15 cellular contexts compared by ENCODE assay signal in genomic region chr17:50641339-50641725, GRCh38. TPM values are rescaled to one million over a fixed set of nuclear protein-coding genes. Genes with fewer than 3 reads are reported as not detected.
DNase-seq lines count a peak whose midpoint lies in the region; ATAC-seq and TF ChIP-seq lines count a peak whose summit lies in the region.
"Had no signal": no experiment of that assay in that cellular context is flagged by ENCODE, and none has a peak within 500 bp of the region (broad histone marks: within the 10 kb centered on the region; RNA-seq: fewer than 3 reads in every experiment).

No MANE protein-coding gene starts in this region.

- H3K4me3 Mint-ChIP-seq in GM23338 (no peak overlapping the region), progenitor cell of endocrine pancreas (ENCODE audit: low read depth) (no peak overlapping the region)
- H3K4me3 Mint-ChIP-seq: B cell had no signal

- CTCF ChIA-PET in RWPE1 (lab: Yijun Ruan, JAX): no interaction called here

- no peak for TF ChIP-seq CTCF in GM23338 (conservative IDR thresholded peaks at IDR 0.05; ENCODE audit: low read depth in 2 of 2)
- TF ChIP-seq CTCF in RWPE1 (conservative IDR thresholded peaks at IDR 0.05; ENCODE audit: low read depth): no peak
- TF ChIP-seq CTCF in progenitor cell of endocrine pancreas (IDR thresholded peaks at IDR 0.05; ENCODE audit: unreplicated experiment): no peak

- H3K27ac ChIP-seq in GM23338 (ENCODE audit: low read depth) (no peak overlapping the region), RWPE1 (peak overlapping the region; percentile 98)
- H3K27ac ChIP-seq: neutrophil, thoracic aorta had no signal

- H3K4me1 Mint-ChIP-seq in GM23338: peaks cover 19% of the 10 kb centered on the region
- H3K4me1 Mint-ChIP-seq in progenitor cell of endocrine pancreas (ENCODE audit: low read depth): peaks cover 8% of the 10 kb centered on the region
- H3K4me1 Mint-ChIP-seq: B cell had no signal

- H3K27ac Mint-ChIP-seq in GM23338 (no peak overlapping the region; the same call in 1 of the 2 replicates), progenitor cell of endocrine pancreas (peak overlapping the region; percentile 13)
- H3K27ac Mint-ChIP-seq: B cell had no signal

- H3K79me2 ChIP-seq in GM23338 (replicated peaks; ENCODE audit: insufficient read depth): no peaks in the 10 kb centered on the region

- H2AFZ ChIP-seq in GM23338: 0 out of 2 replicates have a peak overlapping the region, but pooled peaks have one; percentile 85

- peak; percentile 22; the same call in 2 of the 3 replicates for ATAC-seq in GM23338
- peak; percentile 33 for ATAC-seq in left lobe of liver
- no peak for ATAC-seq in HG03045 (IDR thresholded peaks at IDR 0.05; ENCODE audit: unreplicated experiment)
- ATAC-seq in GM19324 (IDR thresholded peaks at IDR 0.05; ENCODE audit: low FRiP score, unreplicated experiment): no peak

- no peaks in the 10 kb centered on the region for H3F3A ChIP-seq in GM23338 (replicated peaks; ENCODE audit: low read depth)

- DNase-seq in GM23338 (ENCODE audit: low spot score) (no peak), RWPE1 (ENCODE audit: low spot score) (no peak), left lobe of liver (ENCODE audit: low spot score) (peak; percentile 79), progenitor cell of endocrine pancreas (ENCODE audit: low spot score, unreplicated experiment) (no peak), NCI-H2171 treated with DMSO at 0.1 percent for 48 hours (lab: John Stamatoyannopoulos, UW) (no peak)
- DNase-seq: DMS 273 treated with DMSO at 0.1 percent for 48 hours; NCI-H1930; stimulated activated CD4-positive, alpha-beta T cell treated with anti-CD3 and anti-CD28 coated beads, Interleukin-4, amount 100 ng/mL, for 4 hours; T-helper 2 cell had no signal

- H3K9me3 Mint-ChIP-seq in GM23338 (no peaks in the 10 kb centered on the region), progenitor cell of endocrine pancreas (ENCODE audit: low read depth) (no peaks in the 10 kb centered on the region)

- no peaks in the 10 kb centered on the region for H3K9me2 ChIP-seq in GM23338 (ENCODE audit: insufficient read depth)

- peaks cover 13% of the 10 kb centered on the region for H3K27me3 ChIP-seq in GM23338 (ENCODE audit: insufficient read depth)

- H3K4me1 ChIP-seq in GM23338 (ENCODE audit: insufficient read depth): peaks cover 13% of the 10 kb centered on the region; the same call in 1 of the 2 replicates

- no peaks in the 10 kb centered on the region for H3K36me3 ChIP-seq in GM23338 (ENCODE audit: insufficient read depth)
- H3K36me3 ChIP-seq: neutrophil, thoracic aorta had no signal

- H3K36me3 Mint-ChIP-seq in GM23338 (ENCODE audit: low read depth) (no peaks in the 10 kb centered on the region), progenitor cell of endocrine pancreas (ENCODE audit: insufficient read depth) (no peaks in the 10 kb centered on the region)

- H3K4me2 ChIP-seq in GM23338: no peak overlapping the region

- no peak overlapping the region for H3K4me3 ChIP-seq in GM23338
- H3K4me3 ChIP-seq: thoracic aorta had no signal

- no peaks in the 10 kb centered on the region for H4K20me1 ChIP-seq in GM23338 (replicated peaks; ENCODE audit: insufficient read depth)

- H3K27me3 Mint-ChIP-seq in GM23338 (ENCODE audit: insufficient read depth, low read depth, poor library complexity): peaks cover 15% of the 10 kb centered on the region
- peaks cover 22% of the 10 kb centered on the region for H3K27me3 Mint-ChIP-seq in progenitor cell of endocrine pancreas

- POLR2A ChIA-PET in RWPE1 (lab: Yijun Ruan, JAX; ENCODE audit: low non-redundant PET): no interaction called here

TF ChIP-seq in GM23338, 12 proteins besides CTCF, POLR2A, EP300 and RAD21 (continues in another document):
- TF ChIP-seq, protein P1, sequence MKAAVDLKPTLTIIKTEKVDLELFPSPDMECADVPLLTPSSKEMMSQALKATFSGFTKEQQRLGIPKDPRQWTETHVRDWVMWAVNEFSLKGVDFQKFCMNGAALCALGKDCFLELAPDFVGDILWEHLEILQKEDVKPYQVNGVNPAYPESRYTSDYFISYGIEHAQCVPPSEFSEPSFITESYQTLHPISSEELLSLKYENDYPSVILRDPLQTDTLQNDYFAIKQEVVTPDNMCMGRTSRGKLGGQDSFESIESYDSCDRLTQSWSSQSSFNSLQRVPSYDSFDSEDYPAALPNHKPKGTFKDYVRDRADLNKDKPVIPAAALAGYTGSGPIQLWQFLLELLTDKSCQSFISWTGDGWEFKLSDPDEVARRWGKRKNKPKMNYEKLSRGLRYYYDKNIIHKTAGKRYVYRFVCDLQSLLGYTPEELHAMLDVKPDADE (IDR thresholded peaks at IDR 0.05): no peak
- no peak for TF ChIP-seq EZH2phosphoT487 (IDR thresholded peaks at IDR 0.05; ENCODE audit: unreplicated experiment)
- TF ChIP-seq ZNF331 (CRISPR knock-in tag; IDR thresholded peaks at IDR 0.05; ENCODE audit: low read depth): no peak
- TF ChIP-seq, protein P2, sequence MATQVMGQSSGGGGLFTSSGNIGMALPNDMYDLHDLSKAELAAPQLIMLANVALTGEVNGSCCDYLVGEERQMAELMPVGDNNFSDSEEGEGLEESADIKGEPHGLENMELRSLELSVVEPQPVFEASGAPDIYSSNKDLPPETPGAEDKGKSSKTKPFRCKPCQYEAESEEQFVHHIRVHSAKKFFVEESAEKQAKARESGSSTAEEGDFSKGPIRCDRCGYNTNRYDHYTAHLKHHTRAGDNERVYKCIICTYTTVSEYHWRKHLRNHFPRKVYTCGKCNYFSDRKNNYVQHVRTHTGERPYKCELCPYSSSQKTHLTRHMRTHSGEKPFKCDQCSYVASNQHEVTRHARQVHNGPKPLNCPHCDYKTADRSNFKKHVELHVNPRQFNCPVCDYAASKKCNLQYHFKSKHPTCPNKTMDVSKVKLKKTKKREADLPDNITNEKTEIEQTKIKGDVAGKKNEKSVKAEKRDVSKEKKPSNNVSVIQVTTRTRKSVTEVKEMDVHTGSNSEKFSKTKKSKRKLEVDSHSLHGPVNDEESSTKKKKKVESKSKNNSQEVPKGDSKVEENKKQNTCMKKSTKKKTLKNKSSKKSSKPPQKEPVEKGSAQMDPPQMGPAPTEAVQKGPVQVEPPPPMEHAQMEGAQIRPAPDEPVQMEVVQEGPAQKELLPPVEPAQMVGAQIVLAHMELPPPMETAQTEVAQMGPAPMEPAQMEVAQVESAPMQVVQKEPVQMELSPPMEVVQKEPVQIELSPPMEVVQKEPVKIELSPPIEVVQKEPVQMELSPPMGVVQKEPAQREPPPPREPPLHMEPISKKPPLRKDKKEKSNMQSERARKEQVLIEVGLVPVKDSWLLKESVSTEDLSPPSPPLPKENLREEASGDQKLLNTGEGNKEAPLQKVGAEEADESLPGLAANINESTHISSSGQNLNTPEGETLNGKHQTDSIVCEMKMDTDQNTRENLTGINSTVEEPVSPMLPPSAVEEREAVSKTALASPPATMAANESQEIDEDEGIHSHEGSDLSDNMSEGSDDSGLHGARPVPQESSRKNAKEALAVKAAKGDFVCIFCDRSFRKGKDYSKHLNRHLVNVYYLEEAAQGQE (IDR thresholded peaks at IDR 0.05; ENCODE audit: unreplicated experiment): no peak
- TF ChIP-seq POLR2AphosphoS5 (IDR thresholded peaks at IDR 0.05; ENCODE audit: low read depth): no peak
- TF ChIP-seq NANOG (IDR thresholded peaks at IDR 0.05; ENCODE audit: borderline replicate concordance): no peak
- TF ChIP-seq ZNF114 (CRISPR knock-in tag; IDR thresholded peaks at IDR 0.05): no peak
- no peak for TF ChIP-seq CREB1 (CRISPR knock-in tag; IDR thresholded peaks at IDR 0.05; ENCODE audit: low read depth)
- TF ChIP-seq STAT1 (IDR thresholded peaks at IDR 0.05; ENCODE audit: unreplicated experiment): no peak
- TF ChIP-seq EZH2 (IDR thresholded peaks at IDR 0.05; ENCODE audit: low read depth, unreplicated experiment): no peak
- no peak for TF ChIP-seq JUNB (IDR thresholded peaks at IDR 0.05; ENCODE audit: unreplicated experiment)

RNA-seq across cellular contexts. Expression of gene ABCC3, which starts 6.7 kb away (rescaled TPM):
- 0.27 TPM in 1 of 2 replicates, not detected in the other for total RNA-seq in GM23338 (2014; rRNA removed; shearing (Covaris generic))
- polyA plus RNA-seq in GM23338 (2016; fragmentation: Nextera tagmentation; extraction: Ambion mirVana): not detected in 2 replicates
- total RNA-seq in left lobe of liver (326 TPM), progenitor cell of endocrine pancreas (1.6 and 2.3 TPM in 2 replicates)
- total RNA-seq: activated CD8-positive, alpha-beta memory T cell treated with anti-CD3 and anti-CD28 coated beads for 36 hours had no signal

Comparison
In these comparisons a context has a peak if more than half of its experiments do, and no peak if none do; other contexts are left out.
1. ATAC-seq: peak in GM23338 (single experiment) and left lobe of liver (single experiment); none in HG03045 (single experiment) and GM19324 (single experiment).
2. RNA of gene ABCC3, which starts 6.7 kb away (total RNA-seq): 326 TPM in left lobe of liver (single experiment); 1.6 to 2.3 TPM in progenitor cell of endocrine pancreas and 0.27 TPM in GM23338; every median in the first group is over 10 times any median in the second.